Comparison of ENCODE assay signal across 36 cellular contexts in the genomic region with DNA sequence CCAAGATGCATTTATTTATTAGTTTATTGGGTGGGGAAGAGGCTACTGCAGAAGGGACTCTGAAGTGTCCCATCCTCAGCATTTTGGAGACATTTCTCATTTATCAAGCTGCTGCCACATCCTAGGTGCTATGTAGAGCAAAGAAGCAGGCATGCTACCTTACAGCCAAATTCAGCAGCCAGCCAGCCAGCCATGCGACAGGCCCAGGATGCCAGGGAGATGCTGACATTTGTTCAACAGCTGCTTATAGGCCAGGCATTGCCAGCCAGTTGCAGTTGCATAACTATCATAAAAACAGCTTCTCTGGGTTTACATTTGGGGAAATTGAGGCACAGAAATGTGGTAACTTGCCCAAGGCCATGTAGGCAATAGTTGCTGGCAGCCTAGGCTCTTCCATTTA.
"Had no signal": no experiment of that assay in that cellular context is flagged by ENCODE, and none has a peak within 500 bp of the region (broad histone marks: within the 10 kb centered on the region; RNA-seq: fewer than 3 reads in every experiment).

No MANE protein-coding gene starts in this region.

- H3K9me3 ChIP-seq: MG63 had no signal

- H3K4me3 ChIP-seq: MG63 had no signal

- DNase-seq: Karpas-422, Kasumi-1, MG63, MM.1S, MV-4-11, NCI-H1048, NCI-H1092, NCI-H1092 treated with DMSO at 0.1 percent for 48 hours, NCI-H1105, NCI-H1105 treated with DMSO at 0.1 percent for 48 hours, NCI-H1417, NCI-H1417 treated with DMSO at 0.1 percent for 48 hours, NCI-H1436, NCI-H1436 treated with DMSO at 0.1 percent for 48 hours, NCI-H146, NCI-H1694, NCI-H1694 treated with DMSO at 0.1 percent for 48 hours, NCI-H187, NCI-H187 treated with DMSO at 0.1 percent for 48 hours, NCI-H1930, NCI-H2029, NCI-H2029 treated with DMSO at 0.1 percent for 48 hours, NCI-H2081, NCI-H2081 treated with DMSO at 0.1 percent for 48 hours, NCI-H2107, NCI-H2171, NCI-H2171 treated with DMSO at 0.1 percent for 48 hours, NCI-H2227 treated with DMSO at 0.1 percent for 48 hours, NCI-H226, NCI-H345, NCI-H446, NCI-H446 treated with DMSO at 0.1 percent for 48 hours, NCI-H510A, NCI-H510A treated with DMSO at 0.1 percent for 48 hours, NCI-H524 had no signal

- H3K27me3 ChIP-seq: MG63 had no signal

- H3K9ac ChIP-seq: KMS-11 had no signal

- H3K27ac ChIP-seq: KMS-11 had no signal

- H3K4me2 ChIP-seq: KMS-11 had no signal

- H3K36me3 ChIP-seq: MG63 had no signal
